17 cellular contexts compared by ENCODE assay signal in the genomic region with DNA sequence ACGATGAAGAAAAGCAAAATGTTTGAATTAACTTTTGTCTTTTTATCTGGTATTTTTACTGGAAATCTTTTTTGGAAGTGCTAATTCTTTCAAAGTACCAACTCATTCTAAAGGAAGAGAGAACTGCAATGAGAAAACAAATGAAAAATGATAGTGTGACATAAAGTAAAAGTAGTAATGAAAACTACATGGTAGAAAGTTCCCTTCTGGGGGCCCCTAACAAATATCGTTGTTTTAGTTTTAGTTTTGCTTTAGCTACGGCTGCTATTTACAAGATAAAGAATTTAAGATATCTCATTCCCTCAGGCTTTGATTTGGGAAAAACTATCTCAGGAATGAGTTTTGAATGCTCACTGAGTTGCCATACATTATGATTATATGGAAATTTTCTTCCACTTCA.
DNase-seq lines count a peak whose midpoint lies in the region; ATAC-seq, FAIRE-seq and TF ChIP-seq lines count a peak whose summit lies in the region.
"Had no signal": no experiment of that assay in that cellular context is flagged by ENCODE, and none has a peak within 500 bp of the region (broad histone marks: within the 10 kb centered on the region; RNA-seq: fewer than 3 reads in every experiment).

No MANE protein-coding gene starts in this region.

- H3K36me3 ChIP-seq in GM23338 (ENCODE audit: insufficient read depth) (no peaks in the 10 kb centered on the region), OCI-LY3 (replicated peaks; ENCODE audit: low read depth, low read length) (no peaks in the 10 kb centered on the region), fibroblast of lung (ENCODE audit: control insufficient read depth, insufficient read depth, low read length) (no peaks in the 10 kb centered on the region), lower lobe of right lung (no peaks in the 10 kb centered on the region), pancreas (no peaks in the 10 kb centered on the region)
- H3K36me3 ChIP-seq: BLaER1 had no signal

- H2AFZ ChIP-seq in GM23338 (0 out of 2 replicates have a peak overlapping the region, but pooled peaks have one; percentile 5), OCI-LY3 (ENCODE audit: low read depth, low read length) (peak overlapping the region; percentile 46; the same call in 1 of the 2 replicates), fibroblast of lung (ENCODE audit: low read length) (peak overlapping the region; percentile 49)

- no peak for ATAC-seq in GM23338
- no peak for ATAC-seq in natural killer cell
- ATAC-seq in lower lobe of right lung: no peak
- ATAC-seq in pancreas: no peak
- ATAC-seq in GM18861 (IDR thresholded peaks at IDR 0.05; ENCODE audit: unreplicated experiment): no peak
- ATAC-seq: HepG2 had no signal

- H3K79me2 ChIP-seq in GM23338 (replicated peaks; ENCODE audit: insufficient read depth): no peaks in the 10 kb centered on the region
- H3K79me2 ChIP-seq in OCI-LY3 (ENCODE audit: low read length): no peaks in the 10 kb centered on the region
- no peaks in the 10 kb centered on the region for H3K79me2 ChIP-seq in fibroblast of lung (ENCODE audit: control insufficient read depth, insufficient read depth, low read length)

- peaks cover 5% of the 10 kb centered on the region; the same call in 2 of the 3 replicates for H3K4me1 Mint-ChIP-seq in GM23338
- no peaks in the 10 kb centered on the region for H3K4me1 Mint-ChIP-seq in natural killer cell
- H3K4me1 Mint-ChIP-seq: CD8-positive, alpha-beta memory T cell had no signal

- H4K20me1 ChIP-seq in GM23338 (replicated peaks; ENCODE audit: insufficient read depth): no peaks in the 10 kb centered on the region
- H4K20me1 ChIP-seq in OCI-LY3 (ENCODE audit: insufficient read depth, low read length): no peaks in the 10 kb centered on the region
- H4K20me1 ChIP-seq in fibroblast of lung (ENCODE audit: control insufficient read depth, extremely low read depth, insufficient read depth, low read length): no peaks in the 10 kb centered on the region
- H4K20me1 ChIP-seq: BLaER1 had no signal

- H3F3A ChIP-seq in GM23338 (replicated peaks; ENCODE audit: low read depth): no peaks in the 10 kb centered on the region

- no peaks in the 10 kb centered on the region for H3K9me3 Mint-ChIP-seq in GM23338
- H3K9me3 Mint-ChIP-seq in natural killer cell: peaks cover 2 to 4% of the 10 kb centered on the region in 2 donors
- H3K9me3 Mint-ChIP-seq: H9 had no signal

- no peak overlapping the region for H3K27ac ChIP-seq in GM23338 (ENCODE audit: low read depth)
- no peak overlapping the region for H3K27ac ChIP-seq in OCI-LY3 (ENCODE audit: low read length)
- no peak overlapping the region for H3K27ac ChIP-seq in fibroblast of lung (ENCODE audit: insufficient read depth, low read length)
- H3K27ac ChIP-seq in lower lobe of right lung: no peak overlapping the region
- no peak overlapping the region for H3K27ac ChIP-seq in pancreas
- H3K27ac ChIP-seq: BLaER1 had no signal

- H3K27me3 ChIP-seq in GM23338 (ENCODE audit: insufficient read depth) (no peaks in the 10 kb centered on the region), OCI-LY3 (ENCODE audit: low read depth, low read length) (no peaks in the 10 kb centered on the region), fibroblast of lung (ENCODE audit: control insufficient read depth, insufficient read depth, low read length) (no peaks in the 10 kb centered on the region), lower lobe of right lung (ENCODE audit: low read depth) (no peaks in the 10 kb centered on the region), pancreas (no peaks in the 10 kb centered on the region)
- H3K27me3 ChIP-seq: BLaER1 had no signal

- H3K27me3 Mint-ChIP-seq in GM23338 (ENCODE audit: insufficient read depth, low read depth, poor library complexity) (no peaks in the 10 kb centered on the region), natural killer cell (ENCODE audit: low read depth in 2 of 2) (no peaks in the 10 kb centered on the region)
- H3K27me3 Mint-ChIP-seq: CD8-positive, alpha-beta memory T cell had no signal

- H3K9me2 ChIP-seq in GM23338 (ENCODE audit: insufficient read depth): no peaks in the 10 kb centered on the region

- no peak for FAIRE-seq in pancreas (lab: Jason Lieb, UNC)
- FAIRE-seq: HepG2, HTR-8/SVneo had no signal

- H3K9ac ChIP-seq in OCI-LY3 (ENCODE audit: low read length): no peak overlapping the region; the same call in 1 of the 2 replicates
- no peak overlapping the region for H3K9ac ChIP-seq in fibroblast of lung (ENCODE audit: insufficient read depth, low read length)
- H3K9ac ChIP-seq: BLaER1 had no signal

- H3K36me3 Mint-ChIP-seq in GM23338 (ENCODE audit: low read depth): no peaks in the 10 kb centered on the region
- H3K36me3 Mint-ChIP-seq in natural killer cell: no peaks in the 10 kb centered on the region
- H3K36me3 Mint-ChIP-seq: CD8-positive, alpha-beta memory T cell had no signal

- H3K4me3 ChIP-seq in GM23338 (no peak overlapping the region), OCI-LY3 (ENCODE audit: low read length) (peak overlapping the region; percentile 46), fibroblast of lung (replicated peaks in 1 of 4; ENCODE audit: control extremely low read depth in 1 of 4, insufficient read depth in 1 of 4, low read depth in 3 of 4, low read length in 4 of 4) (peak overlapping the region in 1 of 4 experiments; percentile 1), lower lobe of right lung (no peak overlapping the region), pancreas (no peak overlapping the region)
- H3K4me3 ChIP-seq: BLaER1 had no signal

- DNase-seq in GM23338 (ENCODE audit: low spot score) (no peak), fibroblast of lung (ENCODE audit: low read depth in 2 of 2) (peak in 1 of 2 donors; percentile 5), natural killer cell (no peak), lower lobe of right lung (no peak), pancreas (no peak)
- DNase-seq: AML-193; Caco-2; CD8-positive, alpha-beta memory T cell; DND-41; GF-D8; GOT3; H9 had no signal

- TF ChIP-seq CTCF in GM23338 (conservative IDR thresholded peaks at IDR 0.05; ENCODE audit: low read depth in 2 of 2): no peak
- TF ChIP-seq CTCF in OCI-LY3 (IDR thresholded peaks at IDR 0.05; ENCODE audit: low read depth, low read length): no peak
- no peak for TF ChIP-seq CTCF in fibroblast of lung (conservative IDR thresholded peaks at IDR 0.05 in 1 of 2, IDR thresholded peaks at IDR 0.05 in 1 of 2; ENCODE audit: low read depth in 1 of 2, low read length in 2 of 2)
- TF ChIP-seq CTCF in natural killer cell (IDR thresholded peaks at IDR 0.05): no peak
- no peak for TF ChIP-seq CTCF in lower lobe of right lung (IDR thresholded peaks at IDR 0.05)
- no peak for TF ChIP-seq CTCF in pancreas (IDR thresholded peaks at IDR 0.05)

- 50 to 67% methylated on average over 3 of the region's 3 CpGs for WGBS in pancreas, 2 donors

- H3K4me1 ChIP-seq in GM23338 (ENCODE audit: insufficient read depth) (no peaks in the 10 kb centered on the region), OCI-LY3 (ENCODE audit: low read length) (no peaks in the 10 kb centered on the region), fibroblast of lung (ENCODE audit: control insufficient read depth, extremely low read depth, insufficient read depth, low read length) (no peaks in the 10 kb centered on the region), lower lobe of right lung (no peaks in the 10 kb centered on the region), pancreas (no peaks in the 10 kb centered on the region)
- H3K4me1 ChIP-seq: BLaER1, Caco-2 had no signal

- no peaks in the 10 kb centered on the region for H3K9me3 ChIP-seq in OCI-LY3 (ENCODE audit: insufficient read depth, low read length)
- H3K9me3 ChIP-seq in fibroblast of lung (ENCODE audit: control insufficient read depth, insufficient read depth, low read depth, low read length): no peaks in the 10 kb centered on the region
- no peaks in the 10 kb centered on the region for H3K9me3 ChIP-seq in lower lobe of right lung
- no peaks in the 10 kb centered on the region for H3K9me3 ChIP-seq in pancreas
- H3K9me3 ChIP-seq: BLaER1, Caco-2 had no signal

- no peak overlapping the region for H3K4me3 Mint-ChIP-seq in GM23338
- H3K4me3 Mint-ChIP-seq in natural killer cell: no peak overlapping the region
- H3K4me3 Mint-ChIP-seq: CD8-positive, alpha-beta memory T cell; H9 had no signal

- H3K4me2 ChIP-seq in GM23338 (no peak overlapping the region), OCI-LY3 (ENCODE audit: low read length) (peak overlapping the region; percentile 49), fibroblast of lung (ENCODE audit: extremely low read depth, insufficient read depth, low read length) (peak overlapping the region; percentile 59)
- H3K4me2 ChIP-seq: BLaER1 had no signal

- intact Hi-C loops in natural killer cell (cut with micrococcal nuclease) (no loop called here), lower lobe of right lung (cut with DNase I) (no loop called here), pancreas (cut with DNase I) (no loop called here)

- H3K27ac Mint-ChIP-seq in GM23338 (no peak overlapping the region), natural killer cell (no peak overlapping the region)
- H3K27ac Mint-ChIP-seq: CD8-positive, alpha-beta memory T cell had no signal

TF ChIP-seq in GM23338, 12 proteins besides CTCF, POLR2A, EP300 and RAD21 (continues in another document):
- TF ChIP-seq EZH2phosphoT487 (IDR thresholded peaks at IDR 0.05; ENCODE audit: unreplicated experiment) (no peak), NANOG (IDR thresholded peaks at IDR 0.05; ENCODE audit: borderline replicate concordance) (no peak), JUNB (IDR thresholded peaks at IDR 0.05; ENCODE audit: unreplicated experiment) (no peak), EZH2 (IDR thresholded peaks at IDR 0.05; ENCODE audit: low read depth, unreplicated experiment) (no peak), ZNF114 (CRISPR knock-in tag; IDR thresholded peaks at IDR 0.05) (no peak)
